Comparison of ENCODE assay signal across 8 cellular contexts in the genomic region with DNA sequence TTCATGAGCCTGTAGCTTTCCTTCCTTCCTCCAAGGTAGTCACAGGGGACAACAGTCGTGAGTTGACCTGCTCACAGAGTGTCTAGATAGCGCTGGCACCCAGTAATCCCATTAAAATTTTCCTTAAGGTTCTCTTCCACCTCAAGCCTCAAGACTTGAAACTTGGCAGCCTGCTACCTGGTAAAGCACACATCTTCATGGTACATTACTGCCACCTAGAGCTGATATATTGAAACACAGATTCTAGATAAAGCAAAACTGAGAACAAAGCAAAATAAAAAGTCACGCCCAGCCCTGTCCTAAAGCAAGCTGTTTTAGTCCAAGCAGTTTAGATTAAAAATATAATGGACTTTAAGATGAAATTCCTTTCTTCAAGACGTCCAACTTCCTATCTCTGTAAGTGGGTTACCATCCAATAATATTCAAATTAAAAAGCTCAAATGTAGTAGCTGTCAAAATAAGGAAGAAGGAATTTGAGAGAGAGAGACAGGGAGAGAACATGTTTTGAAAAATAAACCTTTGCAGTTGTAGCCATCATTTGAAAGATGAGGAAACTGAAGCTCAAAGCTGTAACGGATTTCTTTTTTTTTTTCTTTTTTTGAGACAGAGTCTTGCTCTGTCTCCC. TPM values are rescaled to one million over a fixed set of nuclear protein-coding genes. Genes with fewer than 3 reads are reported as not detected.
A peak's percentile ranks its signal among the peaks of the same experiment; 100 is the strongest.
DNase-seq lines count a peak whose midpoint lies in the region; FAIRE-seq and TF ChIP-seq lines count a peak whose summit lies in the region.

No MANE protein-coding gene starts in this region.

- H4K20me1 ChIP-seq in OCI-LY1 (ENCODE audit: insufficient read depth, low read length): no peaks in the 10 kb centered on the region

- no peaks in the 10 kb centered on the region for H3K4me1 ChIP-seq in OCI-LY1 (ENCODE audit: insufficient read depth, low read length, severe bottlenecking)
- H3K4me1 ChIP-seq in testis: peaks cover 2% of the 10 kb centered on the region

- H3K9ac ChIP-seq in OCI-LY1 (ENCODE audit: low read length): no peak overlapping the region

- H3K27ac ChIP-seq in OCI-LY1 (ENCODE audit: low read depth, low read length, poor library complexity, severe bottlenecking): no peak overlapping the region
- no peak overlapping the region for H3K27ac ChIP-seq in testis

- TF ChIP-seq CTCF in AG10803 (conservative IDR thresholded peaks at IDR 0.05; ENCODE audit: low read length) (peak; percentile 73), OCI-LY1 (IDR thresholded peaks at IDR 0.05; ENCODE audit: low read length) (peak; percentile 66), testis (IDR thresholded peaks at IDR 0.05) (peak; percentile 44 to 58 (median 52))

- TF ChIP-seq EP300 in Ishikawa (IDR thresholded peaks at IDR 0.05; ENCODE audit: borderline replicate concordance): no peak

- H3K9me2 ChIP-seq in OCI-LY1 (ENCODE audit: low read depth, low read length): no peaks in the 10 kb centered on the region

- DNase-seq in AG10803 (ENCODE audit: low read depth) (peak; percentile 78), GM12891 (ENCODE audit: insufficient read length, low spot score) (peak; percentile 37), kidney glomerular epithelial cell (lab: John Stamatoyannopoulos, UW) (peak; percentile 73), testis (peak; percentile 46)
- peak; percentile 45 for DNase-seq in central memory CD4-positive, alpha-beta T cell
- DNase-seq in stimulated activated CD4-positive, alpha-beta T cell treated with anti-CD3 and anti-CD28 coated beads, Interleukin-12 subunit alpha, Interleukin-12 subunit beta, amount 100 ng/mL, for 4 hours: no peak

- intact Hi-C loops in testis (cut with DNase I; ENCODE audit: low total_unique reads): no loop called here

- WGBS in testis, 2 donors: 20 to 32% methylated on average over 5 of the region's 5 CpGs

- TF ChIP-seq RAD21 in Ishikawa (IDR thresholded peaks at IDR 0.05; ENCODE audit: low read depth): peak; percentile 84

- H2AFZ ChIP-seq in OCI-LY1 (ENCODE audit: low read length): no peak overlapping the region

- 0 out of 2 replicates have a peak, but pooled peaks cover 3% of the 10 kb centered on the region for H3K9me3 ChIP-seq in OCI-LY1 (ENCODE audit: low read length)
- H3K9me3 ChIP-seq in testis: no peaks in the 10 kb centered on the region

- no peak for TF ChIP-seq POLR2A in GM12891 (IDR thresholded peaks at IDR 0.05; ENCODE audit: low read depth, low read length)
- TF ChIP-seq POLR2A in testis (IDR thresholded peaks at IDR 0.05): no peak

- H3F3A ChIP-seq in OCI-LY1 (ENCODE audit: insufficient read depth, low read length): no peaks in the 10 kb centered on the region

- H3K36me3 ChIP-seq in OCI-LY1 (ENCODE audit: insufficient read depth, low read length) (no peaks in the 10 kb centered on the region), testis (ENCODE audit: low read depth, missing control alignments) (no peaks in the 10 kb centered on the region)

- H3K79me2 ChIP-seq in OCI-LY1 (ENCODE audit: insufficient read depth, low read length): no peaks in the 10 kb centered on the region

- no peaks in the 10 kb centered on the region for H3K27me3 ChIP-seq in OCI-LY1 (ENCODE audit: insufficient read depth, low read length)
- H3K27me3 ChIP-seq in testis: no peaks in the 10 kb centered on the region

- no peak overlapping the region for H3K4me2 ChIP-seq in OCI-LY1 (ENCODE audit: low read length)

- FAIRE-seq in GM12891 (lab: Jason Lieb, UNC): peak; percentile 88

- H3K4me3 ChIP-seq in AG10803 (ENCODE audit: low read length) (no peak overlapping the region), OCI-LY1 (ENCODE audit: low read depth, low read length, poor library complexity, severe bottlenecking) (no peak overlapping the region), testis (no peak overlapping the region)

TF ChIP-seq in GM12891, 5 proteins besides CTCF, POLR2A, EP300 and RAD21:
- TF ChIP-seq TAF1 (IDR thresholded peaks at IDR 0.05; ENCODE audit: low read depth, low read length) (no peak), SPI1 (IDR thresholded peaks at IDR 0.05; ENCODE audit: low read depth, low read length) (no peak), POU2F2 (IDR thresholded peaks at IDR 0.05; ENCODE audit: low read depth, low read length) (no peak), POLR2AphosphoS5 (IDR thresholded peaks at IDR 0.05; ENCODE audit: low read depth, low read length) (no peak), PAX5 (IDR thresholded peaks at IDR 0.05; ENCODE audit: insufficient read depth, low read length, severe bottlenecking) (no peak)

TF ChIP-seq in Ishikawa, 13 proteins besides CTCF, POLR2A, EP300 and RAD21:
- TF ChIP-seq NFIC (IDR thresholded peaks at IDR 0.05) (peak; percentile 21; the same call in 1 of the 2 replicates), EGR1 (IDR thresholded peaks at IDR 0.05) (no peak)

RNA-seq across cellular contexts. Expression of gene CD83, which starts 50.7 kb away (rescaled TPM):
- 69.9 TPM for polyA plus RNA-seq in GM12891 (2012; ENCODE audit: low read depth, missing spikeins)
- 1 to 10 TPM; 5.6 to 6.2 TPM for total RNA-seq in testis
- polyA plus RNA-seq in testis (ENCODE audit: insufficient read depth, low read depth, low replicate concordance): 12.2 TPM
